In genomic region chr10:124212702-124213101, GRCh38 we compare ENCODE assay signal across 19 cellular contexts.
"Had no signal": no experiment of that assay in that cellular context is flagged by ENCODE, and none has a peak within 500 bp of the region (broad histone marks: within the 10 kb centered on the region; RNA-seq: fewer than 3 reads in every experiment).

No MANE protein-coding gene starts in this region.

- H3K27ac ChIP-seq: esophagus muscularis mucosa, parathyroid adenoma, psoas muscle, tibial nerve, WERI-Rb-1 had no signal

- ATAC-seq: activated CD4-positive, CD25-positive, alpha-beta regulatory T cell treated with anti-CD3 and anti-CD28 coated beads, Interleukin-2, amount 50 U/mL, for 24 hours; activated naive CD4-positive, alpha-beta T cell treated with anti-CD3 and anti-CD28 coated beads, Interleukin-2, amount 50 U/mL, for 72 hours; activated T-cell treated with anti-CD3 and anti-CD28 coated beads, Interleukin-2, amount 50 U/mL, for 4 hours; left ventricle myocardium superior; naive thymus-derived CD4-positive, alpha-beta T cell; psoas muscle; T-helper 17 cell had no signal

- DNase-seq: activated CD4-positive, alpha-beta T cell treated with anti-CD3 and anti-CD28 coated beads for 48 hours; activated CD4-positive, alpha-beta T cell treated with anti-CD3 and anti-CD28 coated beads, Interleukin-2, amount 50 U/mL, for 48 hours; activated naive CD4-positive, alpha-beta T cell; activated T-cell treated with anti-CD3 and anti-CD28 coated beads, Interleukin-2, amount 50 U/mL, for 4 hours; endodermal cell; left ventricle myocardium superior; naive thymus-derived CD4-positive, alpha-beta T cell; psoas muscle; SK-N-SH; stimulated activated naive CD4-positive, alpha-beta T cell treated with Interleukin-2 at 50 U/mL for 16 hours; SW 1271; T-helper 17 cell; T1000; WERI-Rb-1 had no signal
